ENCODE assay signal across 30 cellular contexts in genomic region chr7:26172048-26172447, GRCh38.
"Had no signal": no experiment of that assay in that cellular context is flagged by ENCODE, and none has a peak within 500 bp of the region (broad histone marks: within the 10 kb centered on the region; RNA-seq: fewer than 3 reads in every experiment).

No MANE protein-coding gene starts in this region.

- H3K9me3 ChIP-seq: ovary, psoas muscle, spleen, stomach, thoracic aorta, thyroid gland, tibial nerve, upper lobe of left lung, vagina had no signal

- H3K79me2 ChIP-seq: parathyroid adenoma had no signal

- H2AFZ ChIP-seq: neural progenitor cell, parathyroid adenoma had no signal

- H3K4me1 Mint-ChIP-seq: nephron had no signal

- H3K27ac Mint-ChIP-seq: natural killer cell; nephron; neural progenitor cell; progenitor cell of endocrine pancreas; stimulated activated memory B cell treated with anti-CD40 and anti-IgM and Interleukin-4, amounts not matched to agents 10 μg/mL and 1 μg/mL and 100 μg/mL, for 72 hours; stimulated activated naive CD8-positive, alpha-beta T cell treated with anti-CD3 and anti-CD28 coated beads, Interleukin-15, Interleukin-2, amounts not matched to agents 100 ng/mL and 50 ng/mL, for 24 hours had no signal

- H3K9ac ChIP-seq: neural progenitor cell, parathyroid adenoma had no signal

- H3K36me3 Mint-ChIP-seq: natural killer cell had no signal

- H3K9me3 Mint-ChIP-seq: natural killer cell; stimulated activated memory B cell treated with anti-CD40 and anti-IgM and Interleukin-4, amounts not matched to agents 10 μg/mL and 1 μg/mL and 100 μg/mL, for 72 hours; stimulated activated naive CD8-positive, alpha-beta T cell treated with anti-CD3 and anti-CD28 coated beads, Interleukin-15, Interleukin-2, amounts not matched to agents 100 ng/mL and 50 ng/mL, for 24 hours had no signal

- H3K4me2 ChIP-seq: neural progenitor cell, smooth muscle cell had no signal

- FAIRE-seq: urothelium cell line had no signal

- H3K4me3 Mint-ChIP-seq: natural killer cell; nephron; neural progenitor cell; stimulated activated memory B cell treated with anti-CD40 and anti-IgM and Interleukin-4, amounts not matched to agents 10 μg/mL and 1 μg/mL and 100 μg/mL, for 72 hours; stimulated activated naive CD8-positive, alpha-beta T cell treated with anti-CD3 and anti-CD28 coated beads, Interleukin-15, Interleukin-2, amounts not matched to agents 100 ng/mL and 50 ng/mL, for 24 hours had no signal

- DNase-seq: natural killer cell; occipital lobe; ovary; posterior cingulate gyrus; psoas muscle; right cardiac atrium; spleen; stimulated activated CD4-positive, alpha-beta T cell treated with anti-CD3 and anti-CD28 coated beads, Interleukin-12 subunit alpha, Interleukin-12 subunit beta, amount 100 ng/mL, for 4 hours; stimulated activated CD4-positive, alpha-beta T cell treated with anti-CD3 and anti-CD28 coated beads, Interleukin-1b, Interleukin-23, amount 100 ng/mL, for 48 hours; stimulated activated CD4-positive, alpha-beta T cell treated with anti-CD3 and anti-CD28 coated beads, Interleukin-4, amount 100 ng/mL, for 1 hour; stimulated activated CD4-positive, alpha-beta T cell treated with anti-CD3 and anti-CD28 coated beads, Interleukin-4, amount 100 ng/mL, for 4 hours; stimulated activated CD8-positive, alpha-beta memory T cell treated with anti-CD3 and anti-CD28 coated beads, Interleukin-4, amount 100 ng/mL, for 48 hours; stimulated activated naive CD4-positive, alpha-beta T cell treated with Interleukin-2 at 50 U/mL for 16 hours; stomach; thyroid gland; trophoblast cell; upper lobe of left lung had no signal

- H3K4me1 ChIP-seq: neural progenitor cell, parathyroid adenoma, psoas muscle, thyroid gland, vagina had no signal

- H3K27me3 Mint-ChIP-seq: progenitor cell of endocrine pancreas; stimulated activated memory B cell treated with anti-CD40 and anti-IgM and Interleukin-4, amounts not matched to agents 10 μg/mL and 1 μg/mL and 100 μg/mL, for 72 hours; stimulated activated naive CD8-positive, alpha-beta T cell treated with anti-CD3 and anti-CD28 coated beads, Interleukin-15, Interleukin-2, amounts not matched to agents 100 ng/mL and 50 ng/mL, for 24 hours had no signal

- H3K27ac ChIP-seq: neural progenitor cell, ovary, parathyroid adenoma, psoas muscle, skin epidermis, spleen, stomach, thoracic aorta, thyroid gland, tibial nerve, upper lobe of left lung, vagina had no signal

- H3K36me3 ChIP-seq: neural progenitor cell, ovary, thoracic aorta, thyroid gland, vagina had no signal

- H3K4me3 ChIP-seq: neural progenitor cell, ovary, psoas muscle, skin epidermis, smooth muscle cell, spleen, stomach, thoracic aorta, thyroid gland, tibial nerve, upper lobe of left lung, vagina had no signal

- H3K27me3 ChIP-seq: neural progenitor cell, ovary, spleen, stomach, thyroid gland, tibial nerve, upper lobe of left lung, vagina had no signal

- ATAC-seq: natural killer cell; psoas muscle; right cardiac atrium; sciatic nerve; stimulated activated memory B cell treated with anti-CD40 and anti-IgM and Interleukin-4, amounts not matched to agents 10 μg/mL and 1 μg/mL and 100 μg/mL, for 72 hours had no signal
